ENCODE assay signal across 29 cellular contexts in genomic region chr9:129393064-129393463, GRCh38.
"Had no signal": no experiment of that assay in that cellular context is flagged by ENCODE, and none has a peak within 500 bp of the region (broad histone marks: within the 10 kb centered on the region; RNA-seq: fewer than 3 reads in every experiment).

No MANE protein-coding gene starts in this region.

- H3K36me3 ChIP-seq: gastrocnemius medialis, heart right ventricle, left lung, prostate gland, right atrium auricular region, suprapubic skin, transverse colon, upper lobe of right lung, uterus had no signal

- H3K9me3 Mint-ChIP-seq: endodermal cell; mesothelial cell of epicardium; naive B cell; natural killer cell treated with Interleukin-12 subunit alpha and Interleukin-12 subunit beta and Interleukin-15 and Interleukin-18, amount 100 ng/mL, for 72 hours; neural crest cell; stimulated activated naive CD8-positive, alpha-beta T cell treated with anti-CD3 and anti-CD28 coated beads, Interleukin-15, amount 100 ng/mL, for 72 hours had no signal

- H3K4me3 ChIP-seq: dorsolateral prefrontal cortex, gastrocnemius medialis, heart right ventricle, left lung, mucosa of descending colon, prostate gland, right atrium auricular region, smooth muscle cell, suprapubic skin, transverse colon, upper lobe of right lung, uterus had no signal

- H3K27ac Mint-ChIP-seq: endodermal cell; mesothelial cell of epicardium; natural killer cell treated with Interleukin-12 subunit alpha and Interleukin-12 subunit beta and Interleukin-15 and Interleukin-18, amount 100 ng/mL, for 72 hours; stimulated activated naive CD8-positive, alpha-beta T cell treated with anti-CD3 and anti-CD28 coated beads, Interleukin-15, amount 100 ng/mL, for 72 hours had no signal

- H3K4me3 Mint-ChIP-seq: endodermal cell; mesothelial cell of epicardium; natural killer cell treated with Interleukin-12 subunit alpha and Interleukin-12 subunit beta and Interleukin-15 and Interleukin-18, amount 100 ng/mL, for 72 hours; stimulated activated naive CD8-positive, alpha-beta T cell treated with anti-CD3 and anti-CD28 coated beads, Interleukin-15, amount 100 ng/mL, for 72 hours had no signal

- H3K9me3 ChIP-seq: gastrocnemius medialis, heart right ventricle, left lung, mucosa of descending colon, prostate gland, right atrium auricular region, suprapubic skin, transverse colon, upper lobe of right lung, uterus had no signal

- DNase-seq: effector CD8-positive, alpha-beta T cell; foreskin fibroblast; gastrocnemius medialis; heart right ventricle; hippocampal formation; mesenchymal stem cell; mucosa of descending colon; naive B cell; stimulated activated CD4-positive, alpha-beta T cell treated with anti-CD3 and anti-CD28 coated beads, Interleukin-12 subunit alpha, Interleukin-12 subunit beta, amount 100 ng/mL, for 4 hours; stimulated activated CD4-positive, alpha-beta T cell treated with anti-CD3 and anti-CD28 coated beads, Interleukin-1b, Interleukin-23, amount 100 ng/mL, for 48 hours; stimulated activated CD4-positive, alpha-beta T cell treated with anti-CD3 and anti-CD28 coated beads, Interleukin-4, amount 100 ng/mL, for 1 hour; stimulated activated CD8-positive, alpha-beta memory T cell treated with anti-CD3 and anti-CD28 coated beads, Interleukin-4, amount 100 ng/mL, for 48 hours; stimulated activated naive CD4-positive, alpha-beta T cell; stimulated activated naive CD8-positive, alpha-beta T cell treated with anti-CD3 and anti-CD28 coated beads, Interleukin-15, amount 100 ng/mL, for 72 hours; transverse colon had no signal

- H3K27me3 ChIP-seq: dorsolateral prefrontal cortex, left lung, right atrium auricular region, suprapubic skin, transverse colon, upper lobe of right lung, uterus had no signal

- H3K4me2 ChIP-seq: smooth muscle cell had no signal

- H3K27ac ChIP-seq: epithelial cell of prostate, gastrocnemius medialis, heart right ventricle, left lung, prostate gland, right atrium auricular region, suprapubic skin, transverse colon, upper lobe of right lung, uterus had no signal

- H3K27me3 Mint-ChIP-seq: natural killer cell treated with Interleukin-12 subunit alpha and Interleukin-12 subunit beta and Interleukin-15 and Interleukin-18, amount 100 ng/mL, for 72 hours; stimulated activated naive CD8-positive, alpha-beta T cell treated with anti-CD3 and anti-CD28 coated beads, Interleukin-15, amount 100 ng/mL, for 72 hours had no signal

- H3K36me3 Mint-ChIP-seq: mesothelial cell of epicardium; naive B cell; natural killer cell treated with Interleukin-12 subunit alpha and Interleukin-12 subunit beta and Interleukin-15 and Interleukin-18, amount 100 ng/mL, for 72 hours had no signal

- H3K4me1 ChIP-seq: gastrocnemius medialis, heart right ventricle, left lung, prostate gland, right atrium auricular region, suprapubic skin, transverse colon, upper lobe of right lung had no signal

- ATAC-seq: gastrocnemius medialis; heart right ventricle; left cardiac atrium; left lung; natural killer cell treated with Interleukin-12 subunit alpha and Interleukin-12 subunit beta and Interleukin-15 and Interleukin-18, amount 100 ng/mL, for 72 hours; upper lobe of right lung had no signal
